ENCODE assay signal across 14 cellular contexts in the genomic region with DNA sequence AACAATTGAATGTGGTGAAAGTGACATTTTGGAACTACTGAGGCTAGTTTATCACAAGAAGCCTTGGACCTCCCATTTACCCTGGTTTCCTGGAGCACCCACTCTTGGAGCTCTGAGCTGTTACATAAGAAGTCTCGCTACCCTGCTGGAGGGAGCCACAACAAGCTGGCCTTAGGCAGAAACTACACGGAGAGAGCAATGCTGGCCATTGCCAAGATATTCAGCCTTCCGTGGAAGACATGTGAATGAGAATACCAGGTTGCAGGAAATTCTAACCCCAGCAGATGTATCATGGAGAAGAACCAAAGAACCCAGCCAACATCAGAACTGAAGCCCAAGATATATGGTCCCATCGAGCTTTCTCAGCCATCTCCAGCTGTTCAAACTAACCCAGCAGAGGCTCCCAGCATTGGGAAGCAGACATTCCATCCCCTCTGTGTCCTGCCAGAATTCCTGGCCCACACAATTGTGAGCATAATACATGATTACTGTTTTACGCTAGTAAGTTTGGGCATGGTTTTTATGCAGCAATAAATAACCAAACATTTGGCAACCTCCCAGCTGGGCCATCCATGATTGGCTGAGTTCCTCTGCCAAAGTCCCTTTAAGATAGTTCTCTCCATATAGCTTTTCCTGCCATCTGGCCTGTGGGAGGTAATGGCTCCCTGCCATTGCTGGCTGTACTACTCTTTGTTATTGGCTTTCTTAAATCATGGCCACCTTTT. TPM values are rescaled to one million over a fixed set of nuclear protein-coding genes. Genes with fewer than 3 reads are reported as not detected.
A peak's percentile ranks its signal among the peaks of the same experiment; 100 is the strongest.
DNase-seq lines count a peak whose midpoint lies in the region; TF ChIP-seq lines count a peak whose summit lies in the region.
"Had no signal": no experiment of that assay in that cellular context is flagged by ENCODE, and none has a peak within 500 bp of the region (broad histone marks: within the 10 kb centered on the region; RNA-seq: fewer than 3 reads in every experiment).

No MANE protein-coding gene starts in this region.

- DNase-seq in AG08395 (ENCODE audit: low spot score) (peak; percentile 34), NCI-H1092 treated with DMSO at 0.1 percent for 48 hours (lab: John Stamatoyannopoulos, UW) (peak; percentile 88), fibroblast of gingiva (ENCODE audit: low read depth) (peak; percentile 24), myocyte (ENCODE audit: low read depth) (peak; percentile 34), colonic mucosa (no peak), SIG-M5 (lab: John Stamatoyannopoulos, UW) (no peak), ovary (no peak)
- DNase-seq in activated CD4-positive, alpha-beta T cell treated with anti-CD3 and anti-CD28 coated beads for 48 hours = no peak
- DNase-seq: activated naive CD4-positive, alpha-beta T cell treated with Interleukin-2 at 50 U/mL for 16 hours; DMS79; H9; NCI-H1417 treated with DMSO at 0.1 percent for 48 hours had no signal

- intact Hi-C loops in colonic mucosa (cut with DNase I) (no loop called here), ovary (cut with DNase I) (no loop called here)

- 18 to 21% (median 20%) methylated on average over 5 of the region's 5 CpGs for WGBS in ovary, 3 donors

- TF ChIP-seq CTCF in colonic mucosa (IDR thresholded peaks at IDR 0.05) (no peak), ovary (IDR thresholded peaks at IDR 0.05) (no peak)

- TF ChIP-seq EP300 in ovary (IDR thresholded peaks at IDR 0.05) = no peak

- TF ChIP-seq POLR2A in ovary (IDR thresholded peaks at IDR 0.05) = no peak

- no peak overlapping the region for H3K9ac ChIP-seq in colonic mucosa (ENCODE audit: low read depth in 2 of 2, low read length in 2 of 2)

- H3K27me3 ChIP-seq in colonic mucosa = no peaks in the 10 kb centered on the region
- no peaks in the 10 kb centered on the region for H3K27me3 ChIP-seq in ovary
- H3K27me3 ChIP-seq: uterus had no signal

- H3K4me3 ChIP-seq in colonic mucosa (no peak overlapping the region), ovary (no peak overlapping the region)
- H3K4me3 ChIP-seq: coronary artery, uterus had no signal

- H3K36me3 ChIP-seq in colonic mucosa (no peaks in the 10 kb centered on the region), ovary (no peaks in the 10 kb centered on the region)
- H3K36me3 ChIP-seq: uterus had no signal

- H3K27ac ChIP-seq in colonic mucosa (no peak overlapping the region), ovary (no peak overlapping the region)
- H3K27ac ChIP-seq: coronary artery had no signal

- H3K4me1 ChIP-seq in colonic mucosa = no peaks in the 10 kb centered on the region
- no peaks in the 10 kb centered on the region for H3K4me1 ChIP-seq in ovary (ENCODE audit: insufficient read depth)
- H3K4me1 ChIP-seq: uterus had no signal

- H3K9me3 ChIP-seq in colonic mucosa = no peaks in the 10 kb centered on the region
- H3K9me3 ChIP-seq in ovary = no peaks in the 10 kb centered on the region
- H3K9me3 ChIP-seq: uterus had no signal

RNA-seq across cellular contexts. Expression of a gene that starts 17.9 kb away (rescaled TPM):
- total RNA-seq in myocyte (0.91 and 1.6 TPM in 2 replicates), colonic mucosa (10 to 100 TPM; 17.6 to 42.5 TPM), ovary (10 to 100 TPM in 3 of 7 donors, 1 to 10 TPM in 4; 4.6 to 19.2 (median 9.7) TPM)
- polyA plus RNA-seq in myocyte (2012) = 1.7 TPM
- polyA plus RNA-seq in ovary = 10 to 100 TPM in 1 of 2 donors, 1 to 10 TPM in 1; 4.9 to 25.3 TPM

Comparison
In these comparisons a context has a peak if more than half of its experiments do, and no peak if none do; other contexts are left out.
1. DNase-seq: peak in AG08395 (single experiment), NCI-H1092 treated with DMSO at 0.1 percent for 48 hours (single experiment), fibroblast of gingiva (single experiment) and myocyte (single experiment); none in colonic mucosa (single experiment), activated CD4-positive, alpha-beta T cell treated with anti-CD3 and anti-CD28 coated beads for 48 hours (single experiment), SIG-M5 (single experiment) and ovary (0 of 5).